In genomic region chr18:79772865-79773696, GRCh38 we compare ENCODE assay signal across 25 cellular contexts. TPM values are rescaled to one million over a fixed set of nuclear protein-coding genes. Genes with fewer than 3 reads are reported as not detected.
DNase-seq lines count a peak whose midpoint lies in the region; ATAC-seq and TF ChIP-seq lines count a peak whose summit lies in the region.
"Had no signal": no experiment of that assay in that cellular context is flagged by ENCODE, and none has a peak within 500 bp of the region (broad histone marks: within the 10 kb centered on the region; RNA-seq: fewer than 3 reads in every experiment).

No MANE protein-coding gene starts in this region.

- CTCF ChIA-PET in activated naive CD4-positive, alpha-beta T cell treated with anti-CD3 and anti-CD28 coated beads, Interleukin-2, amount 10 ng/mL, durations not matched to agents 7 days and 5 days (lab: Charles Lee): no interaction called here
- CTCF ChIA-PET in Caco-2 (lab: Charles Lee): no interaction called here

- ATAC-seq in left lobe of liver (no peak), upper lobe of right lung (no peak), GM18909 (IDR thresholded peaks at IDR 0.05; ENCODE audit: poor library complexity, unreplicated experiment) (no peak)
- ATAC-seq: SK-N-SH treated with all-trans-retinoic acid at 6 μM for 48 hours had no signal

- H3K4me1 Mint-ChIP-seq in activated naive CD4-positive, alpha-beta T cell treated with anti-CD3 and anti-CD28 coated beads, Interleukin-2, amount 10 ng/mL, durations not matched to agents 7 days and 5 days: no peaks in the 10 kb centered on the region
- H3K4me1 Mint-ChIP-seq in immature natural killer cell (no peaks in the 10 kb centered on the region), Caco-2 (ENCODE audit: low read depth, unreplicated experiment) (no peaks in the 10 kb centered on the region)

- H3K27ac ChIP-seq in upper lobe of right lung: no peak overlapping the region
- H3K27ac ChIP-seq: BLaER1 had no signal

- no peak overlapping the region for H3K4me3 Mint-ChIP-seq in activated naive CD4-positive, alpha-beta T cell treated with anti-CD3 and anti-CD28 coated beads, Interleukin-2, amount 10 ng/mL, durations not matched to agents 7 days and 5 days
- no peak overlapping the region for H3K4me3 Mint-ChIP-seq in immature natural killer cell
- no peak overlapping the region for H3K4me3 Mint-ChIP-seq in Caco-2 (ENCODE audit: unreplicated experiment)
- H3K4me3 Mint-ChIP-seq: CD4-positive, alpha-beta T cell; HFFc6 had no signal

- H3K27ac Mint-ChIP-seq in activated naive CD4-positive, alpha-beta T cell treated with anti-CD3 and anti-CD28 coated beads, Interleukin-2, amount 10 ng/mL, durations not matched to agents 7 days and 5 days: no peak overlapping the region
- H3K27ac Mint-ChIP-seq in immature natural killer cell: no peak overlapping the region
- no peak overlapping the region for H3K27ac Mint-ChIP-seq in Caco-2 (ENCODE audit: unreplicated experiment)
- H3K27ac Mint-ChIP-seq: CD4-positive, alpha-beta T cell; HFFc6 had no signal

- H3K9me3 Mint-ChIP-seq in activated naive CD4-positive, alpha-beta T cell treated with anti-CD3 and anti-CD28 coated beads, Interleukin-2, amount 10 ng/mL, durations not matched to agents 7 days and 5 days: peaks cover 5% of the 10 kb centered on the region
- H3K9me3 Mint-ChIP-seq in immature natural killer cell (peaks cover 0 to 5% (median 1%) of the 10 kb centered on the region in 6 donors), Caco-2 (ENCODE audit: unreplicated experiment) (peaks cover 2% of the 10 kb centered on the region)

- no peaks in the 10 kb centered on the region for H3K36me3 ChIP-seq in upper lobe of right lung
- no peaks in the 10 kb centered on the region for H3K36me3 ChIP-seq in Caco-2 (ENCODE audit: control insufficient read depth, insufficient read depth, low read length)
- H3K36me3 ChIP-seq: BLaER1, HAP-1 had no signal

- no peaks in the 10 kb centered on the region for H3K4me1 ChIP-seq in upper lobe of right lung
- H3K4me1 ChIP-seq in Caco-2: no peaks in the 10 kb centered on the region
- H3K4me1 ChIP-seq: BLaER1, HAP-1 had no signal

- peak; percentile 7 for DNase-seq in activated naive CD4-positive, alpha-beta T cell treated with anti-CD3 and anti-CD28 coated beads, Interleukin-2, amount 10 ng/mL, durations not matched to agents 7 days and 5 days
- no peak for DNase-seq in activated naive CD4-positive, alpha-beta T cell treated with Interleukin-2 at 50 U/mL for 16 hours
- peak; percentile 18 for DNase-seq in left lobe of liver (ENCODE audit: low spot score)
- DNase-seq in posterior vena cava (ENCODE audit: low spot score): peak; percentile 54
- peak; percentile 30 for DNase-seq in upper lobe of right lung
- no peak for DNase-seq in immature natural killer cell
- DNase-seq in Caco-2: no peak
- DNase-seq: GOT3, HFFc6, NCI-H1092 treated with DMSO at 0.1 percent for 48 hours, NCI-H1436, NCI-H187, NCI-H2081 treated with DMSO at 0.1 percent for 48 hours, NCI-H2171, NCI-H226, NCI-H510A, NCI-H69 had no signal

- no peaks in the 10 kb centered on the region for H3K36me3 Mint-ChIP-seq in activated naive CD4-positive, alpha-beta T cell treated with anti-CD3 and anti-CD28 coated beads, Interleukin-2, amount 10 ng/mL, durations not matched to agents 7 days and 5 days
- H3K36me3 Mint-ChIP-seq in immature natural killer cell (peaks cover 0 to under 1% (median 0%) of the 10 kb centered on the region in 3 donors), Caco-2 (ENCODE audit: insufficient read depth, unreplicated experiment) (no peaks in the 10 kb centered on the region)

- H3K27me3 ChIP-seq in upper lobe of right lung (peaks cover 15% of the 10 kb centered on the region), Caco-2 (replicated peaks; ENCODE audit: control insufficient read depth, insufficient read depth, low read length) (no peaks in the 10 kb centered on the region)

- intact Hi-C loops in posterior vena cava (cut with DNase I) (no loop called here), upper lobe of right lung (cut with DNase I) (no loop called here), Caco-2 (cut with micrococcal nuclease; ENCODE audit: unreplicated experiment) (no loop called here)

- H3K4me3 ChIP-seq in upper lobe of right lung: no peak overlapping the region
- no peak overlapping the region for H3K4me3 ChIP-seq in Caco-2 (ENCODE audit: low read depth, low read length)
- H3K4me3 ChIP-seq: BLaER1, HAP-1 had no signal

- H3K9me3 ChIP-seq in upper lobe of right lung (peaks cover 8% of the 10 kb centered on the region), Caco-2 (no peaks in the 10 kb centered on the region)
- H3K9me3 ChIP-seq: HAP-1 had no signal

- POLR2A ChIA-PET in Caco-2 (lab: Charles Lee): no interaction called here

- TF ChIP-seq CTCF in upper lobe of right lung (IDR thresholded peaks at IDR 0.05) (no peak), Caco-2 (IDR thresholded peaks at IDR 0.05; ENCODE audit: insufficient read depth in 1 of 2, low read depth in 1 of 2, low read length in 1 of 2, severe bottlenecking in 1 of 2, unreplicated experiment in 1 of 2) (no peak)

- peaks cover 16% of the 10 kb centered on the region for H3K27me3 Mint-ChIP-seq in activated naive CD4-positive, alpha-beta T cell treated with anti-CD3 and anti-CD28 coated beads, Interleukin-2, amount 10 ng/mL, durations not matched to agents 7 days and 5 days
- peaks cover 0 to 15% (median 3%) of the 10 kb centered on the region in 3 donors for H3K27me3 Mint-ChIP-seq in immature natural killer cell (ENCODE audit: low read depth in 3 of 3)
- H3K27me3 Mint-ChIP-seq in Caco-2 (ENCODE audit: insufficient read depth, unreplicated experiment): peaks cover 6% of the 10 kb centered on the region

- no TSS peak for BruUV-seq in Caco-2 (replicated peaks; lab: Mats Ljungman, UMichigan)

RNA-seq across cellular contexts. Expression of gene KCNG2, which starts 24.7 kb away (rescaled TPM):
- total RNA-seq in left lobe of liver (not detected), posterior vena cava (under 1 TPM; 0.38 to 0.56 TPM), upper lobe of right lung (0.46 TPM), Caco-2 (2022) (not detected in 2 replicates)
- polyA plus RNA-seq in immature natural killer cell: not detected
- total RNA-seq: A172; CD4-positive, alpha-beta T cell; HFFc6; M059J; OCI-LY7 had no signal

Comparison
In these comparisons a context has a peak if more than half of its experiments do, and no peak if none do; other contexts are left out.
1. DNase-seq: peak in activated naive CD4-positive, alpha-beta T cell treated with anti-CD3 and anti-CD28 coated beads, Interleukin-2, amount 10 ng/mL, durations not matched to agents 7 days and 5 days (single experiment), left lobe of liver (single experiment), posterior vena cava (single experiment) and upper lobe of right lung (single experiment); none in activated naive CD4-positive, alpha-beta T cell treated with Interleukin-2 at 50 U/mL for 16 hours (single experiment), immature natural killer cell (0 of 3) and Caco-2 (0 of 2).